ENCODE assay signal across 9 cellular contexts in the genomic region with DNA sequence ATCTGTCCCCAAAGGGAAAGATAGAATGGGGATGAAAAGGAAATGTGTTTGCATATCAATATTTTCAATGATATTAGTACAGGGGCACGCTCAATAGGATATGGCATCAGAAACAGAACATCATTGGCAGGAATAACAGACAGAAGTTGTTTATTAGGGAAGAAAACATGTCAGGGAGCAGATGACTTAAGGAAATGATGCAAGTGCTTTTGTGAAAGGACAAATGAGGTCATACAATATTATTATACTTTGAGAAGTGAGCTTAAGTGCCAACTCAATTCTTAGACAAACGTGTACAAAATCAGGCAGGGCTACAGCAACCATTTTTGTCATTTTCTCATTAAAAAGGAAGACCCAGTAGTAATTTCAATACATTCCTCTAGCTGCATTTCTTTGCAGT.
DNase-seq lines count a peak whose midpoint lies in the region; TF ChIP-seq lines count a peak whose summit lies in the region.
"Had no signal": no experiment of that assay in that cellular context is flagged by ENCODE, and none has a peak within 500 bp of the region (broad histone marks: within the 10 kb centered on the region; RNA-seq: fewer than 3 reads in every experiment).

No MANE protein-coding gene starts in this region.

- TF ChIP-seq CTCF in VCaP (conservative IDR thresholded peaks at IDR 0.05): no peak
- TF ChIP-seq CTCF in fibroblast of the aortic adventitia (IDR thresholded peaks at IDR 0.05; ENCODE audit: insufficient read depth, low read length): no peak

- peak overlapping the region; percentile 81 for H3K27ac ChIP-seq in VCaP

- H3K4me3 ChIP-seq in fibroblast of the aortic adventitia (ENCODE audit: low read depth, low read length): no peak overlapping the region

- DNase-seq in EH (ENCODE audit: low read depth): peak; percentile 48
- peak; percentile 73 for DNase-seq in fibroblast of the aortic adventitia (ENCODE audit: low read depth)
- peak; percentile 50 for DNase-seq in renal cortical epithelial cell (ENCODE audit: low read depth)
- no peak for DNase-seq in AG20443 (ENCODE audit: low spot score)
- no peak for DNase-seq in NCI-H2107 treated with DMSO at 0.1 percent for 48 hours (lab: John Stamatoyannopoulos, UW; ENCODE audit: unreplicated experiment)
- no peak for DNase-seq in NCI-H128 (lab: John Stamatoyannopoulos, UW; ENCODE audit: unreplicated experiment)
- DNase-seq in kidney glomerular epithelial cell (lab: John Stamatoyannopoulos, UW): no peak
- DNase-seq: SIG-M5 had no signal

Comparison
In these comparisons a context has a peak if more than half of its experiments do, and no peak if none do; other contexts are left out.
1. DNase-seq: peak in EH (single experiment), fibroblast of the aortic adventitia (single experiment) and renal cortical epithelial cell (single experiment); none in AG20443 (single experiment), NCI-H2107 treated with DMSO at 0.1 percent for 48 hours (single experiment), NCI-H128 (single experiment) and kidney glomerular epithelial cell (single experiment).